20 cellular contexts compared by ENCODE assay signal in the genomic region with DNA sequence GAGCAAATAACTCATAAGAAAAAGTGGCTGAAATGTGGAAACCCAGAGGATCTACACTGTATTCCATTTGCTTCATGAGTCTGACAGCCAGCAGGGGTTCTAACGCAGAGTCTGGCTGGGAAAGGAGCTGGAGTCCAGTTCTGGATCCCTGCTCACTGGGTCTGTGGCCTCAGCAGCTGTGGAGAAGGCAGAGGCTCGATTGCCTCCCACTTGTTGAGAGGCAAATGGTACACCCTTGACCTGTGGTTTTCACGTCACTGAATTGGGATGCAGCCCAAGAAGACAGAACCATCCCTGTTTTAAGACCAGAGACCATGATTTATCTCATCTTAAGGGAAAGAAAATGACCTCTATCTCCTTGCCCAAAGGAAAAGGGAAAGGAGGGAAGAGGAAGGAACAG.
"Had no signal": no experiment of that assay in that cellular context is flagged by ENCODE, and none has a peak within 500 bp of the region (broad histone marks: within the 10 kb centered on the region; RNA-seq: fewer than 3 reads in every experiment).

No MANE protein-coding gene starts in this region.

- H3K9me3 ChIP-seq: adrenal gland, body of pancreas, left lung, right atrium auricular region had no signal

- DNase-seq: activated CD4-positive, alpha-beta T cell treated with anti-CD3 and anti-CD28 coated beads for 48 hours; activated CD8-positive, alpha-beta memory T cell treated with anti-CD3 and anti-CD28 coated beads, Interleukin-2, amount 50 U/mL, for 4 hours; activated CD8-positive, alpha-beta T cell treated with anti-CD3 and anti-CD28 coated beads for 36 hours; activated effector memory CD4-positive, alpha-beta T cell treated with anti-CD3 and anti-CD28 coated beads, Interleukin-2, amount 50 U/mL, for 16 hours; activated T-cell treated with anti-CD3 and anti-CD28 coated beads, Interleukin-2, amount 50 U/mL, for 48 hours; body of pancreas; central memory CD4-positive, alpha-beta T cell; cortex of kidney; effector CD8-positive, alpha-beta T cell; left lung; mammary epithelial cell; naive thymus-derived CD4-positive, alpha-beta T cell; T-helper 2 cell had no signal

- H3K4me1 ChIP-seq: adrenal gland, left lung had no signal

- H3K9me3 Mint-ChIP-seq: activated CD8-positive, alpha-beta T cell treated with anti-CD3 and anti-CD28 coated beads for 36 hours; activated naive CD4-positive, alpha-beta T cell treated with anti-CD3 and anti-CD28 coated beads, Interleukin-2, amount 50 U/mL, for 24 hours; naive thymus-derived CD4-positive, alpha-beta T cell; stimulated activated naive CD8-positive, alpha-beta T cell treated with anti-CD3 and anti-CD28 coated beads, Interleukin-15, Interleukin-2, amounts not matched to agents 100 ng/mL and 50 ng/mL, for 24 hours; type B pancreatic cell; WTC11 had no signal

- H3K4me3 Mint-ChIP-seq: activated CD8-positive, alpha-beta T cell treated with anti-CD3 and anti-CD28 coated beads for 36 hours; activated naive CD4-positive, alpha-beta T cell treated with anti-CD3 and anti-CD28 coated beads, Interleukin-2, amount 50 U/mL, for 24 hours; naive thymus-derived CD4-positive, alpha-beta T cell; stimulated activated naive CD8-positive, alpha-beta T cell treated with anti-CD3 and anti-CD28 coated beads, Interleukin-15, Interleukin-2, amounts not matched to agents 100 ng/mL and 50 ng/mL, for 24 hours; type B pancreatic cell; WTC11 had no signal

- H3K36me3 ChIP-seq: adrenal gland, left lung, right atrium auricular region had no signal

- H3K4me2 ChIP-seq: smooth muscle cell had no signal

- H3K36me3 Mint-ChIP-seq: activated naive CD4-positive, alpha-beta T cell treated with anti-CD3 and anti-CD28 coated beads, Interleukin-2, amount 50 U/mL, for 24 hours; naive thymus-derived CD4-positive, alpha-beta T cell; type B pancreatic cell; WTC11 had no signal

- ATAC-seq: activated CD8-positive, alpha-beta T cell treated with anti-CD3 and anti-CD28 coated beads for 36 hours; body of pancreas; left lung; naive thymus-derived CD4-positive, alpha-beta T cell; WTC11 had no signal

- H3K4me1 Mint-ChIP-seq: activated naive CD4-positive, alpha-beta T cell treated with anti-CD3 and anti-CD28 coated beads, Interleukin-2, amount 50 U/mL, for 24 hours had no signal

- H3K4me3 ChIP-seq: adrenal gland, body of pancreas, left lung, right atrium auricular region, smooth muscle cell had no signal

- H3K27me3 ChIP-seq: adrenal gland, body of pancreas, left lung, right atrium auricular region had no signal

- H3K27ac Mint-ChIP-seq: activated CD8-positive, alpha-beta T cell treated with anti-CD3 and anti-CD28 coated beads for 36 hours; activated naive CD4-positive, alpha-beta T cell treated with anti-CD3 and anti-CD28 coated beads, Interleukin-2, amount 50 U/mL, for 24 hours; naive thymus-derived CD4-positive, alpha-beta T cell; stimulated activated naive CD8-positive, alpha-beta T cell treated with anti-CD3 and anti-CD28 coated beads, Interleukin-15, Interleukin-2, amounts not matched to agents 100 ng/mL and 50 ng/mL, for 24 hours; type B pancreatic cell; WTC11 had no signal

- H3K27ac ChIP-seq: adrenal gland, body of pancreas, left lung, right atrium auricular region had no signal
